ENCODE assay signal across 16 cellular contexts in the genomic region with DNA sequence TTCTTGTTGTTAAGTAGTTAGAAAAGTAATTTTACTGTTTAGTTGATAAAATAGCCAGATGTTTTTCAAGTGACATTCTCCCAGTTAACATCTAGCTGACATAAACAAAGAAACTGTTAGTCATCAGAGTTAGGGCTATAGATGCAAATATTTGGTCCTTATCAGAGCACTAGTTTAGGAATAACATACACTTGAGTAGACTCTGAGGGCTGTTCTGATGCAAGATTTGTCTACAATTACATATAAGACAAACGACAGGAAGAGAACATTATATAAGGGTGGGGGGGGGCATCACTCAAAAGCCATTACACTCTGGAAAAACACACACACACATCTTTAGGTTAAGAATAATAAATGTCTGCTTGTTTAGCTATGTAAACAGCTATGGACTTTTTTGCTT.
"Had no signal": no experiment of that assay in that cellular context is flagged by ENCODE, and none has a peak within 500 bp of the region (broad histone marks: within the 10 kb centered on the region; RNA-seq: fewer than 3 reads in every experiment).

No MANE protein-coding gene starts in this region.

- ATAC-seq: heart right ventricle; naive thymus-derived CD8-positive, alpha-beta T cell; sciatic nerve; stimulated activated effector memory CD8-positive, alpha-beta T cell treated with anti-CD3 and anti-CD28 coated beads, Interleukin-12 subunit alpha, Interleukin-12 subunit beta, amount 100 ng/mL, for 72 hours had no signal

- H3K27me3 ChIP-seq: ascending aorta, breast epithelium, heart right ventricle, ovary had no signal

- DNase-seq: activated CD4-positive, alpha-beta T cell treated with anti-CD3 and anti-CD28 coated beads for 1 hour; activated gamma-delta T cell; cortex of kidney; heart right ventricle; immature natural killer cell; kidney glomerular epithelial cell; naive thymus-derived CD8-positive, alpha-beta T cell; ovary; stimulated activated CD4-positive, alpha-beta T cell treated with anti-CD3 and anti-CD28 coated beads, Interleukin-4, amount 100 ng/mL, for 24 hours; WERI-Rb-1 had no signal

- H3K27ac ChIP-seq: ascending aorta, breast epithelium, heart right ventricle, ovary, thoracic aorta, WERI-Rb-1 had no signal

- H3K36me3 ChIP-seq: ascending aorta, breast epithelium, heart right ventricle, ovary, thoracic aorta, WERI-Rb-1 had no signal

- H3K4me3 ChIP-seq: ascending aorta, breast epithelium, heart right ventricle, ovary, thoracic aorta had no signal

- FAIRE-seq: endometrium had no signal

- H3K4me1 ChIP-seq: ascending aorta, breast epithelium, heart right ventricle had no signal

- H3K9me3 ChIP-seq: ascending aorta, breast epithelium, heart right ventricle, ovary, thoracic aorta had no signal
